ENCODE assay signal across 8 cellular contexts in genomic region chr3:124281453-124282316, GRCh38.
A peak's percentile ranks its signal among the peaks of the same experiment; 100 is the strongest.
DNase-seq lines count a peak whose midpoint lies in the region; ATAC-seq, FAIRE-seq and TF ChIP-seq lines count a peak whose summit lies in the region.

No MANE protein-coding gene starts in this region.

- CTCF ChIA-PET in activated CD4-positive, alpha-beta memory T cell treated with anti-CD3 and anti-CD28 coated beads for 36 hours (lab: Charles Lee), result interaction anchor here (0.8 kb wide), 1 partner anchor 9 kb away, joined by 3 read pairs; no protein-coding TSS in a partner anchor

- no peaks in the 10 kb centered on the region for H3K9me3 ChIP-seq in MM.1S (replicated peaks; ENCODE audit: insufficient read depth, low read length)
- H3K9me3 ChIP-seq in astrocyte (ENCODE audit: insufficient read depth, low read depth, low read length), result no peaks in the 10 kb centered on the region

- H3K4me3 ChIP-seq in MM.1S (ENCODE audit: low read length) (no peak overlapping the region), astrocyte (ENCODE audit: insufficient read depth, low read depth, low read length) (no peak overlapping the region), kidney epithelial cell (ENCODE audit: low read depth, low read length) (no peak overlapping the region)

- POLR2A ChIA-PET in activated CD4-positive, alpha-beta memory T cell treated with anti-CD3 and anti-CD28 coated beads for 36 hours (lab: Charles Lee), result no interaction called here

- H3F3A ChIP-seq in MM.1S (ENCODE audit: insufficient read depth, low read length), result no peaks in the 10 kb centered on the region

- no peaks in the 10 kb centered on the region for H4K20me1 ChIP-seq in MM.1S (ENCODE audit: insufficient read depth, low read length)
- peaks cover 5% of the 10 kb centered on the region for H4K20me1 ChIP-seq in astrocyte (ENCODE audit: insufficient read depth, low read length)

- FAIRE-seq in astrocyte (lab: Jason Lieb, UNC), result peak; percentile 85

- H3K27ac Mint-ChIP-seq in astrocyte (ENCODE audit: unreplicated experiment), result no peak overlapping the region
- no peak overlapping the region for H3K27ac Mint-ChIP-seq in activated CD4-positive, alpha-beta memory T cell treated with anti-CD3 and anti-CD28 coated beads for 36 hours
- no peak overlapping the region for H3K27ac Mint-ChIP-seq in activated T-helper 1 cell treated with anti-CD3 and anti-CD28 coated beads, Interleukin-12 subunit alpha, Interleukin-12 subunit beta, Interleukin-2, Interleukin-4 antibody, amounts not matched to agents 30 ng/mL and 10 ng/mL and 1 ng/mL, durations not matched to agents 14 hours and 24 hours and 36 hours

- H3K27me3 ChIP-seq in MM.1S (replicated peaks; ENCODE audit: insufficient read depth, low read length) (no peaks in the 10 kb centered on the region), astrocyte (ENCODE audit: insufficient read depth, low read length) (no peaks in the 10 kb centered on the region), kidney epithelial cell (ENCODE audit: control insufficient read depth, insufficient read depth, low read length) (no peaks in the 10 kb centered on the region)

- H3K27ac ChIP-seq in MM.1S (ENCODE audit: low read length), result no peak overlapping the region
- no peak overlapping the region for H3K27ac ChIP-seq in astrocyte (ENCODE audit: low read depth, low read length)

- intact Hi-C loops in activated CD4-positive, alpha-beta memory T cell treated with anti-CD3 and anti-CD28 coated beads for 36 hours (cut with micrococcal nuclease), result no loop called here
- intact Hi-C loops in activated T-helper 1 cell treated with anti-CD3 and anti-CD28 coated beads, Interleukin-12 subunit alpha, Interleukin-12 subunit beta, Interleukin-2, Interleukin-4 antibody, amounts not matched to agents 30 ng/mL and 10 ng/mL and 1 ng/mL, durations not matched to agents 14 hours and 24 hours and 36 hours (cut with micrococcal nuclease), result no loop called here

- H3K9ac ChIP-seq in MM.1S (ENCODE audit: low read length) (no peak overlapping the region), astrocyte (ENCODE audit: low read length) (no peak overlapping the region)

- no peak overlapping the region for H3K4me3 Mint-ChIP-seq in astrocyte (ENCODE audit: unreplicated experiment)
- no peak overlapping the region for H3K4me3 Mint-ChIP-seq in activated CD4-positive, alpha-beta memory T cell treated with anti-CD3 and anti-CD28 coated beads for 36 hours
- H3K4me3 Mint-ChIP-seq in activated T-helper 1 cell treated with anti-CD3 and anti-CD28 coated beads, Interleukin-12 subunit alpha, Interleukin-12 subunit beta, Interleukin-2, Interleukin-4 antibody, amounts not matched to agents 30 ng/mL and 10 ng/mL and 1 ng/mL, durations not matched to agents 14 hours and 24 hours and 36 hours, result no peak overlapping the region

- no peaks in the 10 kb centered on the region for H3K9me2 ChIP-seq in MM.1S (replicated peaks; ENCODE audit: insufficient read depth, low read length)

- peaks cover 25% of the 10 kb centered on the region for H3K4me1 Mint-ChIP-seq in astrocyte (ENCODE audit: low read depth, unreplicated experiment)
- no peaks in the 10 kb centered on the region for H3K4me1 Mint-ChIP-seq in activated CD4-positive, alpha-beta memory T cell treated with anti-CD3 and anti-CD28 coated beads for 36 hours (ENCODE audit: low read depth)
- no peaks in the 10 kb centered on the region for H3K4me1 Mint-ChIP-seq in activated T-helper 1 cell treated with anti-CD3 and anti-CD28 coated beads, Interleukin-12 subunit alpha, Interleukin-12 subunit beta, Interleukin-2, Interleukin-4 antibody, amounts not matched to agents 30 ng/mL and 10 ng/mL and 1 ng/mL, durations not matched to agents 14 hours and 24 hours and 36 hours (ENCODE audit: low read depth)

- H3K9me3 Mint-ChIP-seq in astrocyte (ENCODE audit: unreplicated experiment), result peaks cover 2% of the 10 kb centered on the region
- no peaks in the 10 kb centered on the region for H3K9me3 Mint-ChIP-seq in activated CD4-positive, alpha-beta memory T cell treated with anti-CD3 and anti-CD28 coated beads for 36 hours
- H3K9me3 Mint-ChIP-seq in activated T-helper 1 cell treated with anti-CD3 and anti-CD28 coated beads, Interleukin-12 subunit alpha, Interleukin-12 subunit beta, Interleukin-2, Interleukin-4 antibody, amounts not matched to agents 30 ng/mL and 10 ng/mL and 1 ng/mL, durations not matched to agents 14 hours and 24 hours and 36 hours, result no peaks in the 10 kb centered on the region

- H3K36me3 ChIP-seq in MM.1S (replicated peaks; ENCODE audit: insufficient read depth, low read length), result no peaks in the 10 kb centered on the region
- no peaks in the 10 kb centered on the region for H3K36me3 ChIP-seq in astrocyte (ENCODE audit: insufficient read depth, low read length)
- no peaks in the 10 kb centered on the region for H3K36me3 ChIP-seq in kidney epithelial cell (ENCODE audit: control insufficient read depth, insufficient read depth, low read length)

- H3K4me2 ChIP-seq in MM.1S (ENCODE audit: low read depth, low read length), result no peak overlapping the region
- no peak overlapping the region for H3K4me2 ChIP-seq in astrocyte (ENCODE audit: low read length)

- peaks cover 14% of the 10 kb centered on the region for H3K27me3 Mint-ChIP-seq in astrocyte (ENCODE audit: low read depth, unreplicated experiment)
- peaks cover 13% of the 10 kb centered on the region for H3K27me3 Mint-ChIP-seq in activated CD4-positive, alpha-beta memory T cell treated with anti-CD3 and anti-CD28 coated beads for 36 hours
- peaks cover 6% of the 10 kb centered on the region for H3K27me3 Mint-ChIP-seq in activated T-helper 1 cell treated with anti-CD3 and anti-CD28 coated beads, Interleukin-12 subunit alpha, Interleukin-12 subunit beta, Interleukin-2, Interleukin-4 antibody, amounts not matched to agents 30 ng/mL and 10 ng/mL and 1 ng/mL, durations not matched to agents 14 hours and 24 hours and 36 hours (ENCODE audit: insufficient read depth)

- H3K36me3 Mint-ChIP-seq in astrocyte (ENCODE audit: low read depth, unreplicated experiment), result peaks cover 9% of the 10 kb centered on the region
- no peaks in the 10 kb centered on the region for H3K36me3 Mint-ChIP-seq in activated CD4-positive, alpha-beta memory T cell treated with anti-CD3 and anti-CD28 coated beads for 36 hours
- no peaks in the 10 kb centered on the region for H3K36me3 Mint-ChIP-seq in activated T-helper 1 cell treated with anti-CD3 and anti-CD28 coated beads, Interleukin-12 subunit alpha, Interleukin-12 subunit beta, Interleukin-2, Interleukin-4 antibody, amounts not matched to agents 30 ng/mL and 10 ng/mL and 1 ng/mL, durations not matched to agents 14 hours and 24 hours and 36 hours (ENCODE audit: low read depth)

- peak; percentile 65 for DNase-seq in ELR (ENCODE audit: low read depth)
- DNase-seq in MM.1S, result peak; percentile 33
- DNase-seq in astrocyte (ENCODE audit: low read depth), result peak; percentile 36
- DNase-seq in kidney epithelial cell (ENCODE audit: low read depth), result no peak
- DNase-seq in activated CD4-positive, alpha-beta memory T cell treated with anti-CD3 and anti-CD28 coated beads for 36 hours, result no peak
- no peak for DNase-seq in activated T-helper 1 cell treated with anti-CD3 and anti-CD28 coated beads, Interleukin-12 subunit alpha, Interleukin-12 subunit beta, Interleukin-2, Interleukin-4 antibody, amounts not matched to agents 30 ng/mL and 10 ng/mL and 1 ng/mL, durations not matched to agents 14 hours and 24 hours and 36 hours (ENCODE audit: low spot score)

- no peaks in the 10 kb centered on the region for H3K79me2 ChIP-seq in MM.1S (ENCODE audit: low read length)
- H3K79me2 ChIP-seq in astrocyte (ENCODE audit: insufficient read depth, low read length), result no peaks in the 10 kb centered on the region

- H2AFZ ChIP-seq in MM.1S (ENCODE audit: low read length) (no peak overlapping the region), astrocyte (ENCODE audit: low read depth, low read length) (no peak overlapping the region)

- TF ChIP-seq CTCF in MM.1S (IDR thresholded peaks at IDR 0.05; ENCODE audit: low read length) (peak; percentile 38), astrocyte (IDR thresholded peaks at IDR 0.05; ENCODE audit: insufficient read depth, low read depth, low read length) (peak; percentile 56), kidney epithelial cell (IDR thresholded peaks at IDR 0.05; ENCODE audit: insufficient read depth, low read length, poor library complexity, severe bottlenecking) (peak; percentile 66)

- H3K4me1 ChIP-seq in MM.1S (ENCODE audit: low read length), result no peaks in the 10 kb centered on the region
- H3K4me1 ChIP-seq in astrocyte (ENCODE audit: insufficient read depth, low read length), result no peaks in the 10 kb centered on the region

- ATAC-seq in GM21381 (IDR thresholded peaks at IDR 0.05; ENCODE audit: unreplicated experiment) (no peak), GM21529 (IDR thresholded peaks at IDR 0.05; ENCODE audit: unreplicated experiment) (no peak)

Comparison
In these comparisons a context has a peak if more than half of its experiments do, and no peak if none do; other contexts are left out.
1. DNase-seq: peak in ELR (single experiment), MM.1S (single experiment) and astrocyte (single experiment); none in kidney epithelial cell (single experiment), activated CD4-positive, alpha-beta memory T cell treated with anti-CD3 and anti-CD28 coated beads for 36 hours (single experiment) and activated T-helper 1 cell treated with anti-CD3 and anti-CD28 coated beads, Interleukin-12 subunit alpha, Interleukin-12 subunit beta, Interleukin-2, Interleukin-4 antibody, amounts not matched to agents 30 ng/mL and 10 ng/mL and 1 ng/mL, durations not matched to agents 14 hours and 24 hours and 36 hours (single experiment).
2. Peak in every context shown above with its lines, with median percentiles within 50 percentile points of each other: CTCF ChIP-seq.